1 cellular context compared by ENCODE assay signal in the genomic region with DNA sequence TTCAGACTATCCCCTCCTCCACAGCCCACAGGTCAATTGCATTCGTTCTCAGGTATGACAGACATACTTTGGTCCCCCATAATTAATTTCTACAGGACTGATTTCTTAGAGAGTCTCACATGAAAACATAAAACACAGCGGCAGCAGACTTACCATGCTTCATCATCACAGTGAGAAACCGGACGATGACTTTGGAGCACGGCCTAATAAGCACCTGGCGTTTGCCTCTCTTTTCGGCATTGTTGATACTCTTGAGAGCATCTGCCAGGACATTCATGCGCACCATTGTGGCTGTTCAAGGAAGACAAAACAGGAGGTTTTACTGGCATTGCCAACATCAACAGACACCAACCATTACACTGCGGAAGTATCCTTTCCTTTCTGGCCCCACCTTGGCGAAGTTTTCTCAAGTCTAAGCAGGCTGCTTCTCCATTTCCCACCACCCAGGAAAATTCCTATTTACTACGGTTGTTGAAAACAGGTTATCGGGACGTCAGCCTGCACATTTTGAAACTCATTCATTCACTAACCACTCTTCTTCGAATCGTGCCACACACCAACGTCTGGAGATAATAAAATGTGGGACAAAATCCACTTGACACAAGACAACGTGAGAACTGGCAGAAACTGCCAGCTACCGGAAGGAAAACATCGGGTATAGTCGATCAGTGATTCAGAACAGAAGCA.
TF ChIP-seq lines count a peak whose summit lies in the region.

No MANE protein-coding gene starts in this region.

TF ChIP-seq in liver, 16 proteins besides CTCF, POLR2A, EP300 and RAD21 (continued from another document):
- TF ChIP-seq HNF4A (conservative IDR thresholded peaks at IDR 0.05) (no peak), RXRA (IDR thresholded peaks at IDR 0.05) (no peak), TAF1 (conservative IDR thresholded peaks at IDR 0.05) (no peak), EGR1 (IDR thresholded peaks at IDR 0.05; ENCODE audit: low read depth in 2 of 2) (no peak)
- TF ChIP-seq, protein P1, sequence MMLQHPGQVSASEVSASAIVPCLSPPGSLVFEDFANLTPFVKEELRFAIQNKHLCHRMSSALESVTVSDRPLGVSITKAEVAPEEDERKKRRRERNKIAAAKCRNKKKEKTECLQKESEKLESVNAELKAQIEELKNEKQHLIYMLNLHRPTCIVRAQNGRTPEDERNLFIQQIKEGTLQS (IDR thresholded peaks at IDR 0.05) = no peak
